Comparison of ENCODE assay signal across 12 cellular contexts in the genomic region with DNA sequence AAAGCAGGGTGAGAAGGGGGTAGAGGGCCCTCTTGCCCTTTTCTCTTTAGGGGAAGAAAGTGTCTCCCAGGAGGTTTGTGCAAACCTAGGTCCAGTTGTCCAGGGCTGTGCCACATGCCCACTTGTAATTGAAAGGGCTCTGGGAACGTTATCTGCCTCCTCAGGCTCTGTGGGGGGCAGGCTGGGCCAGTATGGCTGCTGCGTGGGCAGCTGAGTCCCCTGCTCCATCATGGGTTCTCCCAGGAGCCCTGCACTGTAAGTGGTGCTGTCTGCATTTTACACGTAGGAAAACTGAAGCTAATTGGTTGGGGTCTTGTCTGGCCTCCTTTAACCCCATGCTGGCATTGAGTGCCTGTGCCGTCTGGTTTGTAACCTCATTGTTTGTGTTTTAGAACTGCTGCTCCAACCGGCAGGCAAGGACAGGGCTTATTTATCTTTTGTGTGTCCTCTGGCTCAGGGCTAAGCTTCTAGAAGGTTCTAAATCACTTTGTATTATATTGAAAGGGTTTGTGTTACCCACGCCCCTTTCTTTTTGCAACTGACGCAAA.
"Had no signal": no experiment of that assay in that cellular context is flagged by ENCODE, and none has a peak within 500 bp of the region (broad histone marks: within the 10 kb centered on the region; RNA-seq: fewer than 3 reads in every experiment).

No MANE protein-coding gene starts in this region.

- H3K4me1 ChIP-seq: parathyroid adenoma had no signal

- H3K36me3 ChIP-seq: gastrocnemius medialis, heart right ventricle, thyroid gland had no signal

- H2AFZ ChIP-seq: parathyroid adenoma had no signal

- H3K9ac ChIP-seq: parathyroid adenoma had no signal

- DNase-seq: activated CD4-positive, alpha-beta T cell treated with anti-CD3 and anti-CD28 coated beads for 36 hours; activated CD8-positive, alpha-beta memory T cell treated with anti-CD3 and anti-CD28 coated beads, Interleukin-2, amount 50 U/mL, for 4 hours; activated CD8-positive, alpha-beta T cell treated with anti-CD3 and anti-CD28 coated beads for 36 hours; aorta; gastrocnemius medialis; heart right ventricle; mammary epithelial cell; T1000; thyroid gland had no signal

- H3K9me3 ChIP-seq: gastrocnemius medialis, thyroid gland had no signal

- H3K4me3 ChIP-seq: gastrocnemius medialis, heart right ventricle, skin epidermis, thyroid gland had no signal

- H3K27ac ChIP-seq: gastrocnemius medialis, heart right ventricle, parathyroid adenoma, skin epidermis, thyroid gland, VCaP had no signal

- H3K27me3 ChIP-seq: gastrocnemius medialis, thyroid gland had no signal
